Comparison of ENCODE assay signal across 29 cellular contexts in the genomic region with DNA sequence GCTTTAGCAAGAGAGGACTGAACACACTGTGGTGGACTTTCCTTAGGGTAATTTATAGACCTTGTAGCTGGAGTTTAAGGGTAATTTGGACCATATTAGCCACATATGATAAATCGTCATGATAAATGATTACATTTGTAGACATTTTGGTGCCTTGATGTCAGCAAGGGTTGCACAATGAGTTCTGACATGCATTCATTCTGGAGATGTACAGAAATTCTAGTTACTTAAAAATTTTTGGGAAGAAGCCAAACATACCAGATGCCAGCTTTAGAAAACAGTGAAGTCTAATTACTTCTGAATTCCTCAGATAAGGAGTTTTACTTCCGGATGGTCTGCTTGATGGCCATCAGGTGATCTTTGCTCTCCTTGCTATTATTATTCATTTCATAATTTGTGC.
"Had no signal": no experiment of that assay in that cellular context is flagged by ENCODE, and none has a peak within 500 bp of the region (broad histone marks: within the 10 kb centered on the region; RNA-seq: fewer than 3 reads in every experiment).

No MANE protein-coding gene starts in this region.

- DNase-seq: activated B cell treated with CpG ODN at 0.5 μM for 24 hours; activated CD4-positive, alpha-beta T cell treated with anti-CD3 and anti-CD28 coated beads for 48 hours; activated CD4-positive, alpha-beta T cell treated with anti-CD3 and anti-CD28 coated beads, Interleukin-2, amount 50 U/mL, for 1 hour; activated CD4-positive, alpha-beta T cell treated with anti-CD3 and anti-CD28 coated beads, Interleukin-2, amount 50 U/mL, for 48 hours; activated CD8-positive, alpha-beta memory T cell treated with anti-CD3 and anti-CD28 coated beads for 24 hours; activated CD8-positive, alpha-beta T cell treated with anti-CD3 and anti-CD28 coated beads for 36 hours; activated effector memory CD4-positive, alpha-beta T cell treated with anti-CD3 and anti-CD28 coated beads, Interleukin-2, amount 50 U/mL, for 16 hours; activated naive CD4-positive, alpha-beta T cell treated with anti-CD3 and anti-CD28 coated beads for 36 hours; activated naive CD8-positive, alpha-beta T cell treated with anti-CD3 and anti-CD28 coated beads for 36 hours; activated naive CD8-positive, alpha-beta T cell treated with anti-CD3 and anti-CD28 coated beads, Interleukin-2, amount 50 U/mL, for 24 hours; activated T-cell treated with anti-CD3 and anti-CD28 coated beads, Interleukin-2, amount 50 U/mL, for 4 hours; adrenal gland; anterior cingulate cortex; brain microvascular endothelial cell; dorsolateral prefrontal cortex; effector memory CD4-positive, alpha-beta T cell; endodermal cell; erythroblast; gastrocnemius medialis; heart right ventricle; T-helper 17 cell; T1000; WERI-Rb-1 had no signal

- ATAC-seq: activated CD4-positive, CD25-positive, alpha-beta regulatory T cell treated with anti-CD3 and anti-CD28 coated beads, Interleukin-2, amount 50 U/mL, for 24 hours; activated CD8-positive, alpha-beta T cell treated with anti-CD3 and anti-CD28 coated beads for 36 hours; activated naive CD8-positive, alpha-beta T cell treated with anti-CD3 and anti-CD28 coated beads, Interleukin-2, amount 50 U/mL, for 24 hours; activated T-cell treated with anti-CD3 and anti-CD28 coated beads, Interleukin-2, amount 50 U/mL, for 4 hours; activated T-helper 17 cell treated with anti-CD3 and anti-CD28 coated beads, Interleukin-2, amount 50 U/mL, for 72 hours; foreskin keratinocyte; gastrocnemius medialis; heart right ventricle; T-helper 17 cell had no signal

- H3K4me3 ChIP-seq: adrenal gland, coronary artery, dorsolateral prefrontal cortex, esophagus muscularis mucosa, gastrocnemius medialis, heart right ventricle, hepatocyte had no signal
